Comparison of ENCODE assay signal across 1 cellular context in genomic region chr15:68564173-68564572, GRCh38.
TF ChIP-seq lines count a peak whose summit lies in the region.

No MANE protein-coding gene starts in this region.

TF ChIP-seq in GM23338, 12 proteins besides CTCF, POLR2A, EP300 and RAD21 (continued from another document):
- TF ChIP-seq ZNF462 (CRISPR knock-in tag; IDR thresholded peaks at IDR 0.05) = no peak
- TF ChIP-seq REST (IDR thresholded peaks at IDR 0.05; ENCODE audit: unreplicated experiment) = no peak
